Comparison of ENCODE assay signal across 1 cellular context in genomic region chr6:79076881-79077641, GRCh38.
TF ChIP-seq lines count a peak whose summit lies in the region.

No MANE protein-coding gene starts in this region.

TF ChIP-seq in K562, 482 proteins besides CTCF, POLR2A, EP300 and RAD21 (continued from another document and continues in another):
- TF ChIP-seq E2F4 (CRISPR knock-in tag; IDR thresholded peaks at IDR 0.05; ENCODE audit: low read depth) (no peak), BRCA1 (IDR thresholded peaks at IDR 0.05) (no peak), BRCA1 (CRISPR knock-in tag; IDR thresholded peaks at IDR 0.05) (no peak), GTF3C2 (IDR thresholded peaks at IDR 0.05; ENCODE audit: borderline replicate concordance, extremely low read depth, insufficient read length) (no peak), ETS1 (conservative IDR thresholded peaks at IDR 0.05; ENCODE audit: control insufficient read depth, low read depth, low read length) (peak; percentile 49; the same call in 1 of the 2 replicates), ZNF316 (IDR thresholded peaks at IDR 0.05) (no peak), NR4A1 (CRISPR knock-in tag; IDR thresholded peaks at IDR 0.05) (no peak), NR4A1 (tag; IDR thresholded peaks at IDR 0.05) (0 out of 2 replicates have a peak, but pooled peaks have one; percentile 59), SREBF1 (IDR thresholded peaks at IDR 0.05; ENCODE audit: borderline replicate concordance, low read depth, low read length) (no peak), TCF15 (CRISPR knock-in tag; IDR thresholded peaks at IDR 0.05) (no peak), YBX1 (IDR thresholded peaks at IDR 0.05) (no peak), BHLHE40 (IDR thresholded peaks at IDR 0.05; ENCODE audit: low read length) (peak; percentile 75), BRF1 (IDR thresholded peaks at IDR 0.05; ENCODE audit: borderline replicate concordance, extremely low read depth, insufficient read length) (no peak), ADNP (tag; IDR thresholded peaks at IDR 0.05) (no peak), ZKSCAN3 (CRISPR knock-in tag; IDR thresholded peaks at IDR 0.05) (no peak), CREBBP (IDR thresholded peaks at IDR 0.05; ENCODE audit: low read depth, low read length) (no peak), UBTF (IDR thresholded peaks at IDR 0.05; ENCODE audit: borderline replicate concordance in 1 of 2, low read depth in 2 of 2, low read length in 2 of 2) (no peak), HMG20B (CRISPR knock-in tag; IDR thresholded peaks at IDR 0.05) (no peak), KLF10 (CRISPR knock-in tag; IDR thresholded peaks at IDR 0.05) (no peak), ZNF23 (CRISPR knock-in tag; IDR thresholded peaks at IDR 0.05) (no peak), CHD1 (IDR thresholded peaks at IDR 0.05; ENCODE audit: low read length) (peak; percentile 49), GTF2E2 (tag; IDR thresholded peaks at IDR 0.05) (no peak), BCOR (IDR thresholded peaks at IDR 0.05) (no peak), MTA3 (IDR thresholded peaks at IDR 0.05; ENCODE audit: borderline replicate concordance) (no peak), TAF7 (tag; IDR thresholded peaks at IDR 0.05) (no peak), KAT8 (IDR thresholded peaks at IDR 0.05; ENCODE audit: low read depth) (no peak), ZBTB5 (IDR thresholded peaks at IDR 0.05) (no peak), CTBP1 (IDR thresholded peaks at IDR 0.05; ENCODE audit: borderline replicate concordance) (peak; percentile 80), ARID3A (IDR thresholded peaks at IDR 0.05; ENCODE audit: borderline replicate concordance, low read depth, low read length) (peak; percentile 60; the same call in 1 of the 2 replicates), PHF20 (IDR thresholded peaks at IDR 0.05; ENCODE audit: partially characterized antibody) (no peak), MAFG (tag; conservative IDR thresholded peaks at IDR 0.05) (no peak), STAG1 (CRISPR knock-in tag; IDR thresholded peaks at IDR 0.05; ENCODE audit: borderline replicate concordance) (no peak), BRF2 (IDR thresholded peaks at IDR 0.05; ENCODE audit: borderline replicate concordance, insufficient read depth, insufficient read length) (no peak), L3MBTL2 (IDR thresholded peaks at IDR 0.05) (peak; percentile 49), KDM4B (IDR thresholded peaks at IDR 0.05; ENCODE audit: borderline replicate concordance in 2 of 2, low read depth in 1 of 2) (no peak), ZNF766 (CRISPR knock-in tag; conservative IDR thresholded peaks at IDR 0.05) (peak; percentile 90), ZEB2 (IDR thresholded peaks at IDR 0.05) (no peak), ZNF444 (CRISPR knock-in tag; IDR thresholded peaks at IDR 0.05) (no peak), SIX5 (IDR thresholded peaks at IDR 0.05; ENCODE audit: borderline replicate concordance in 1 of 2, insufficient read depth in 1 of 2, low read depth in 1 of 2, low read length in 2 of 2) (no peak), CHAMP1 (IDR thresholded peaks at IDR 0.05) (no peak), MTF1 (CRISPR knock-in tag; IDR thresholded peaks at IDR 0.05; ENCODE audit: borderline replicate concordance) (no peak), POLR2AphosphoS5 (IDR thresholded peaks at IDR 0.05; ENCODE audit: control insufficient read depth, insufficient read depth, low read depth, low read length) (peak; percentile 69), CREB5 (CRISPR knock-in tag; IDR thresholded peaks at IDR 0.05) (no peak), ZNF175 (CRISPR knock-in tag; IDR thresholded peaks at IDR 0.05; ENCODE audit: low read depth) (peak; percentile 40; the same call in 1 of the 2 replicates), SNAPC5 (CRISPR knock-in tag; IDR thresholded peaks at IDR 0.05) (no peak), NFE2L1 (tag; IDR thresholded peaks at IDR 0.05; ENCODE audit: borderline replicate concordance, low read depth) (no peak), ZBTB9 (CRISPR knock-in tag; IDR thresholded peaks at IDR 0.05) (0 out of 2 replicates have a peak, but pooled peaks have one; percentile 62), MEF2D (tag; conservative IDR thresholded peaks at IDR 0.05; ENCODE audit: low read depth) (no peak), PRPF4 (IDR thresholded peaks at IDR 0.05; ENCODE audit: insufficient read depth, low read depth, low read length, poor library complexity, severe bottlenecking) (no peak)
